In genomic region chr18:5977022-5977421, GRCh38 we compare ENCODE assay signal across 1 cellular context.
TF ChIP-seq lines count a peak whose summit lies in the region.

No MANE protein-coding gene starts in this region.

TF ChIP-seq in IMR-90, 13 proteins besides CTCF, POLR2A, EP300 and RAD21 (continued from another document):
- no peak for TF ChIP-seq FOS (IDR thresholded peaks at IDR 0.05; ENCODE audit: low read depth, low read length)
- TF ChIP-seq MAZ (IDR thresholded peaks at IDR 0.05; ENCODE audit: borderline replicate concordance, low read depth, low read length) = no peak
- TF ChIP-seq, protein P1, sequence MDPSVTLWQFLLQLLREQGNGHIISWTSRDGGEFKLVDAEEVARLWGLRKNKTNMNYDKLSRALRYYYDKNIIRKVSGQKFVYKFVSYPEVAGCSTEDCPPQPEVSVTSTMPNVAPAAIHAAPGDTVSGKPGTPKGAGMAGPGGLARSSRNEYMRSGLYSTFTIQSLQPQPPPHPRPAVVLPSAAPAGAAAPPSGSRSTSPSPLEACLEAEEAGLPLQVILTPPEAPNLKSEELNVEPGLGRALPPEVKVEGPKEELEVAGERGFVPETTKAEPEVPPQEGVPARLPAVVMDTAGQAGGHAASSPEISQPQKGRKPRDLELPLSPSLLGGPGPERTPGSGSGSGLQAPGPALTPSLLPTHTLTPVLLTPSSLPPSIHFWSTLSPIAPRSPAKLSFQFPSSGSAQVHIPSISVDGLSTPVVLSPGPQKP (IDR thresholded peaks at IDR 0.05; ENCODE audit: borderline replicate concordance, low read depth, low read length) = no peak
- TF ChIP-seq, protein P2, sequence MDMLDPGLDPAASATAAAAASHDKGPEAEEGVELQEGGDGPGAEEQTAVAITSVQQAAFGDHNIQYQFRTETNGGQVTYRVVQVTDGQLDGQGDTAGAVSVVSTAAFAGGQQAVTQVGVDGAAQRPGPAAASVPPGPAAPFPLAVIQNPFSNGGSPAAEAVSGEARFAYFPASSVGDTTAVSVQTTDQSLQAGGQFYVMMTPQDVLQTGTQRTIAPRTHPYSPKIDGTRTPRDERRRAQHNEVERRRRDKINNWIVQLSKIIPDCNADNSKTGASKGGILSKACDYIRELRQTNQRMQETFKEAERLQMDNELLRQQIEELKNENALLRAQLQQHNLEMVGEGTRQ (IDR thresholded peaks at IDR 0.05; ENCODE audit: low read depth, low read length) = no peak
- TF ChIP-seq NFE2L2 (IDR thresholded peaks at IDR 0.05; ENCODE audit: low read depth, low read length) = no peak
- TF ChIP-seq RFX5 (IDR thresholded peaks at IDR 0.05; ENCODE audit: low read depth, low read length) = no peak
- TF ChIP-seq CEBPB (IDR thresholded peaks at IDR 0.05; ENCODE audit: low read depth, low read length) = no peak
